8 cellular contexts compared by ENCODE assay signal in the genomic region with DNA sequence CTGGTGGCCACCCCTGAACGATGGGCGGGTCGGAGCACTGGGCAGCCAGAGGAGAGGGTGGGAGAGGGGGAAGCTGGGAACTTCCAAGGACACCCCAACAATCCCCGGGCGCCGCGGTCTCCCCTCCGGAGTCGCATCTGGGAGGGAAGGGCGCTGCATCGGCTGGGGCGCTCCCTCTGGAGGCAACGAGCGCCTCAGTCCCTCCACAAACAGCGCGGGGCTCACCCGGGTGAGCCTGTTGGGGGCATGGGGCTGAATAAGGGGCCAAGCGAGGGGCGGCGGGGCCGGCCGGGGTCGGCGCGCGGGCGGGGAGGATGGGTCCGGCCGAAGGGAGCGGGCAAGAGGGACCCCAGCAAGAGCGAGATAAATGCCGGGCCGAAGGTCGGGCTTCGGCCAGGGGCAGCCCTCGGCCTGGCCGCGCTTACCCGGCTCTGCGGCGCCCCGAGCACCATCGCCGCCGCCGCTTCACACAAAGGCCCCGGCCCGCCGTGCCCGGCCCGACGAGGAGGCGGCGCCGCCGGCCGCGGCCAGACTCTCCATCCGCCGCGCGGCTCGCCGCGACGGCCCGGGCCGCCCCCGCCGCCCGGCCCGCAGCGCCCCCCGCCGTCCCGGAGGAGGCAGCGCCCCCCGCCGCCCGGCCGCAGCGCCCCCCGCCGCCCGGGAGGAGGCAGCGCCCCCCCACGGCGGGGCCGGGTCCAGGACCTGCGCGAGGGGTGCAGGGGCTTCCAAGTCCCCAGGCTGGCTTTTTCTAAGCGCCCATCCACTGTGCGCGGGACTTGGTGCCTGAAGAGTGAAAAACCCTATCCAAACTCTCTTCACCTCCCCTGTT. TPM values are rescaled to one million over a fixed set of nuclear protein-coding genes. Genes with fewer than 3 reads are reported as not detected.
A peak's percentile ranks its signal among the peaks of the same experiment; 100 is the strongest.
DNase-seq lines count a peak whose midpoint lies in the region; ATAC-seq and TF ChIP-seq lines count a peak whose summit lies in the region.

TSS of gene ZBTB39 (minus strand) at position 567 of the 829 bp plus-strand sequence. CDS start 1,629 bp downstream, outside the sequence.

- H3K4me1 Mint-ChIP-seq in CD14-positive monocyte: peaks cover 23% of the 10 kb centered on the region

- H3K4me1 ChIP-seq in Peyer's patch: peaks cover 0 to 39% (median 5%) of the 10 kb centered on the region in 4 donors
- H3K4me1 ChIP-seq in foreskin keratinocyte: peaks cover 5% of the 10 kb centered on the region
- H3K4me1 ChIP-seq in neutrophil (ENCODE audit: control insufficient read depth in 1 of 2, insufficient read depth in 1 of 2, low read depth in 1 of 2, low read length in 1 of 2): peaks cover 10 to 15% of the 10 kb centered on the region in 2 experiments
- H3K4me1 ChIP-seq in tibial artery: peaks cover 0 to 32% (median 21%) of the 10 kb centered on the region in 4 donors

- peaks cover 0 to 1% (median 0%) of the 10 kb centered on the region in 3 donors for H3K27me3 Mint-ChIP-seq in CD14-positive monocyte (ENCODE audit: low read depth in 3 of 3)

- ATAC-seq in GM19324 (IDR thresholded peaks at IDR 0.05; ENCODE audit: low FRiP score, unreplicated experiment): peak; percentile 84
- peak; percentile 52 for ATAC-seq in HG03571 (IDR thresholded peaks at IDR 0.05; ENCODE audit: unreplicated experiment)
- peak; percentile 74 for ATAC-seq in foreskin keratinocyte

- H3K4me3 ChIP-seq in Peyer's patch (peak within 1 kb of the TSS; percentile 68 to 98 (median 92)), neutrophil (ENCODE audit: low read depth in 1 of 2, low read length in 1 of 2) (peak within 1 kb of the TSS; percentile 37 to 63), tibial artery (peak within 1 kb of the TSS; percentile 69 to 93)

- H3K9me3 ChIP-seq in Peyer's patch (no peaks in the 10 kb centered on the region), neutrophil (no peaks in the 10 kb centered on the region), tibial artery (no peaks in the 10 kb centered on the region)

- H3K4me3 Mint-ChIP-seq in CD14-positive monocyte: peak within 1 kb of the TSS; percentile 86 to 94

- intact Hi-C loops in CD14-positive monocyte (cut with micrococcal nuclease) (loop anchor here in 1 of 2 donors (5.0 kb wide), 1 partner anchor 56 kb away; no protein-coding TSS in a partner anchor), tibial artery (cut with DNase I; ENCODE audit: low total_unique reads) (no loop called here)

- TF ChIP-seq CTCF in CD14-positive monocyte (IDR thresholded peaks at IDR 0.05) (peak; percentile 64), Peyer's patch (IDR thresholded peaks at IDR 0.05) (peak in 5 of 6 experiments; percentile 28 to 51 (median 33)), foreskin keratinocyte (conservative IDR thresholded peaks at IDR 0.05) (peak; percentile 71), neutrophil (IDR thresholded peaks at IDR 0.05) (no peak), tibial artery (IDR thresholded peaks at IDR 0.05) (peak; percentile 40 to 52)

- TF ChIP-seq POLR2A in Peyer's patch (IDR thresholded peaks at IDR 0.05): no peak

- DNase-seq in CD14-positive monocyte (ENCODE audit: low spot score) (no peak), Peyer's patch (peak; percentile 58 to 77 (median 74)), activated gamma-delta T cell (lab: John Stamatoyannopoulos, UW) (peak; percentile 60), foreskin keratinocyte (peak in 1 of 2 donors; percentile 6), tibial artery (peak; percentile 29 to 71)

- H3K9me3 Mint-ChIP-seq in CD14-positive monocyte: no peaks in the 10 kb centered on the region

- H3K27me3 ChIP-seq in Peyer's patch (no peaks in the 10 kb centered on the region), foreskin keratinocyte (no peaks in the 10 kb centered on the region), neutrophil (peaks cover 15% of the 10 kb centered on the region), tibial artery (no peaks in the 10 kb centered on the region)

- peaks cover 0 to 22% (median 0%) of the 10 kb centered on the region in 3 donors for H3K36me3 ChIP-seq in Peyer's patch
- H3K36me3 ChIP-seq in neutrophil: peaks cover 22% of the 10 kb centered on the region
- H3K36me3 ChIP-seq in tibial artery: peaks cover 25 to 37% (median 27%) of the 10 kb centered on the region in 3 donors

- H3K27ac ChIP-seq in Peyer's patch: peak within 1 kb of the TSS; percentile 66 to 88 (median 78)
- peak within 1 kb of the TSS; percentile 50 for H3K27ac ChIP-seq in foreskin keratinocyte
- H3K27ac ChIP-seq in neutrophil: no peak within 1 kb of the TSS
- H3K27ac ChIP-seq in tibial artery: peak within 1 kb of the TSS; percentile 70 to 84

- peaks cover 37% of the 10 kb centered on the region in 2 donors for H3K36me3 Mint-ChIP-seq in CD14-positive monocyte

- H3K27ac Mint-ChIP-seq in CD14-positive monocyte: peak within 1 kb of the TSS; percentile 18 to 76 (median 53)

RNA-seq across cellular contexts. Expression of gene ZBTB39, which starts in this region (rescaled TPM):
- polyA plus RNA-seq in CD14-positive monocyte (1 to 10 TPM in 1 of 2 donors, under 1 TPM in 1; 0.65 to 1.2 TPM), foreskin keratinocyte (1.4 and 1.6 TPM in 2 replicates)
- total RNA-seq in Peyer's patch (1 to 10 TPM; 3.2 to 9.1 (median 5.5) TPM), foreskin keratinocyte (6.4 and 6.5 TPM in 2 replicates)
